Comparison of ENCODE assay signal across 9 cellular contexts in genomic region chr6:111793711-111794111, GRCh38.
DNase-seq lines count a peak whose midpoint lies in the region; ATAC-seq and TF ChIP-seq lines count a peak whose summit lies in the region.
"Had no signal": no experiment of that assay in that cellular context is flagged by ENCODE, and none has a peak within 500 bp of the region (broad histone marks: within the 10 kb centered on the region; RNA-seq: fewer than 3 reads in every experiment).

No MANE protein-coding gene starts in this region.

- H3K27me3 Mint-ChIP-seq in activated T-helper 1 cell treated with anti-CD3 and anti-CD28 coated beads, Interleukin-12 subunit alpha, Interleukin-12 subunit beta, Interleukin-2, Interleukin-4 antibody, amounts not matched to agents 30 ng/mL and 10 ng/mL and 1 ng/mL, durations not matched to agents 14 hours and 24 hours and 36 hours (ENCODE audit: insufficient read depth), result no peaks in the 10 kb centered on the region
- H3K27me3 Mint-ChIP-seq in nephron progenitor cell (ENCODE audit: low read depth, poor library complexity), result no peaks in the 10 kb centered on the region
- H3K27me3 Mint-ChIP-seq: memory B cell had no signal

- no peak for DNase-seq in activated T-helper 1 cell treated with anti-CD3 and anti-CD28 coated beads, Interleukin-12 subunit alpha, Interleukin-12 subunit beta, Interleukin-2, Interleukin-4 antibody, amounts not matched to agents 30 ng/mL and 10 ng/mL and 1 ng/mL, durations not matched to agents 14 hours and 24 hours and 36 hours (ENCODE audit: low spot score)
- no peak for DNase-seq in nephron progenitor cell
- DNase-seq in Karpas-422, result no peak
- DNase-seq in NCI-H2081 treated with DMSO at 0.1 percent for 48 hours (lab: John Stamatoyannopoulos, UW), result no peak
- DNase-seq in RWPE1 (ENCODE audit: low spot score), result no peak
- DNase-seq in NCI-H128 (lab: John Stamatoyannopoulos, UW; ENCODE audit: unreplicated experiment), result no peak

- H3K27me3 ChIP-seq in Karpas-422 (ENCODE audit: low read length), result no peaks in the 10 kb centered on the region

- H3K9me3 ChIP-seq in Karpas-422 (ENCODE audit: low read length), result no peaks in the 10 kb centered on the region

- peaks cover 97% of the 10 kb centered on the region for H3K79me2 ChIP-seq in Karpas-422 (ENCODE audit: low read length)

- CTCF ChIA-PET in RWPE1 (lab: Yijun Ruan, JAX), result interaction anchor here (0.7 kb wide), 1 partner anchor 68 kb away, joined by 3 read pairs; no protein-coding TSS in a partner anchor

- H3K36me3 ChIP-seq in Karpas-422 (ENCODE audit: insufficient read depth, low read length), result no peaks in the 10 kb centered on the region; the same call in 1 of the 2 replicates

- H3K4me2 ChIP-seq in Karpas-422 (ENCODE audit: low read depth, low read length, poor library complexity, severe bottlenecking), result no peak overlapping the region

- H3K4me1 ChIP-seq in Karpas-422 (ENCODE audit: low read length), result peaks cover 80% of the 10 kb centered on the region

- H3K36me3 Mint-ChIP-seq in activated T-helper 1 cell treated with anti-CD3 and anti-CD28 coated beads, Interleukin-12 subunit alpha, Interleukin-12 subunit beta, Interleukin-2, Interleukin-4 antibody, amounts not matched to agents 30 ng/mL and 10 ng/mL and 1 ng/mL, durations not matched to agents 14 hours and 24 hours and 36 hours (ENCODE audit: low read depth), result peaks cover 31% of the 10 kb centered on the region
- no peaks in the 10 kb centered on the region for H3K36me3 Mint-ChIP-seq in nephron progenitor cell (ENCODE audit: low read depth)

- no peaks in the 10 kb centered on the region for H3K9me2 ChIP-seq in Karpas-422 (replicated peaks; ENCODE audit: insufficient read depth, low read length)

- no peaks in the 10 kb centered on the region for H4K20me1 ChIP-seq in Karpas-422 (ENCODE audit: insufficient read depth, low read depth, low read length)

- H3K27ac Mint-ChIP-seq in activated T-helper 1 cell treated with anti-CD3 and anti-CD28 coated beads, Interleukin-12 subunit alpha, Interleukin-12 subunit beta, Interleukin-2, Interleukin-4 antibody, amounts not matched to agents 30 ng/mL and 10 ng/mL and 1 ng/mL, durations not matched to agents 14 hours and 24 hours and 36 hours, result peak overlapping the region; percentile 75
- peak overlapping the region; percentile 74 for H3K27ac Mint-ChIP-seq in nephron progenitor cell
- H3K27ac Mint-ChIP-seq: memory B cell had no signal

- H2AFZ ChIP-seq in Karpas-422 (ENCODE audit: low read length), result no peak overlapping the region

- ATAC-seq in GM18868 (IDR thresholded peaks at IDR 0.05; ENCODE audit: unreplicated experiment) (peak; percentile 53), HG03432 (IDR thresholded peaks at IDR 0.05; ENCODE audit: unreplicated experiment) (peak; percentile 64)

- no peak overlapping the region for H3K9ac ChIP-seq in Karpas-422 (ENCODE audit: low read length)

- intact Hi-C loops in activated T-helper 1 cell treated with anti-CD3 and anti-CD28 coated beads, Interleukin-12 subunit alpha, Interleukin-12 subunit beta, Interleukin-2, Interleukin-4 antibody, amounts not matched to agents 30 ng/mL and 10 ng/mL and 1 ng/mL, durations not matched to agents 14 hours and 24 hours and 36 hours (cut with micrococcal nuclease), result loop anchor here (2.0 kb wide), 2 partner anchors 17 to 79 kb away; no protein-coding TSS in a partner anchor

- H3K27ac ChIP-seq in Karpas-422 (ENCODE audit: low read length), result no peak overlapping the region
- H3K27ac ChIP-seq in RWPE1, result no peak overlapping the region

- TF ChIP-seq CTCF in nephron progenitor cell (IDR thresholded peaks at IDR 0.05) (no peak), RWPE1 (conservative IDR thresholded peaks at IDR 0.05; ENCODE audit: low read depth) (no peak)

- H3K9me3 Mint-ChIP-seq in activated T-helper 1 cell treated with anti-CD3 and anti-CD28 coated beads, Interleukin-12 subunit alpha, Interleukin-12 subunit beta, Interleukin-2, Interleukin-4 antibody, amounts not matched to agents 30 ng/mL and 10 ng/mL and 1 ng/mL, durations not matched to agents 14 hours and 24 hours and 36 hours, result no peaks in the 10 kb centered on the region
- no peaks in the 10 kb centered on the region for H3K9me3 Mint-ChIP-seq in nephron progenitor cell
- H3K9me3 Mint-ChIP-seq: memory B cell had no signal

- H3K4me3 ChIP-seq in Karpas-422 (ENCODE audit: low read length), result no peak overlapping the region

- peaks cover 75% of the 10 kb centered on the region for H3K4me1 Mint-ChIP-seq in activated T-helper 1 cell treated with anti-CD3 and anti-CD28 coated beads, Interleukin-12 subunit alpha, Interleukin-12 subunit beta, Interleukin-2, Interleukin-4 antibody, amounts not matched to agents 30 ng/mL and 10 ng/mL and 1 ng/mL, durations not matched to agents 14 hours and 24 hours and 36 hours (ENCODE audit: low read depth)
- peaks cover 33% of the 10 kb centered on the region for H3K4me1 Mint-ChIP-seq in nephron progenitor cell

- POLR2A ChIA-PET in RWPE1 (lab: Yijun Ruan, JAX; ENCODE audit: low non-redundant PET), result no interaction called here

- H3K4me3 Mint-ChIP-seq in activated T-helper 1 cell treated with anti-CD3 and anti-CD28 coated beads, Interleukin-12 subunit alpha, Interleukin-12 subunit beta, Interleukin-2, Interleukin-4 antibody, amounts not matched to agents 30 ng/mL and 10 ng/mL and 1 ng/mL, durations not matched to agents 14 hours and 24 hours and 36 hours, result peak overlapping the region; percentile 37
- H3K4me3 Mint-ChIP-seq in nephron progenitor cell, result no peak overlapping the region
- H3K4me3 Mint-ChIP-seq: memory B cell had no signal
